In genomic region chr6:139708342-139709199, GRCh38 we compare ENCODE assay signal across 9 cellular contexts.
DNase-seq lines count a peak whose midpoint lies in the region; ATAC-seq and TF ChIP-seq lines count a peak whose summit lies in the region.
"Had no signal": no experiment of that assay in that cellular context is flagged by ENCODE, and none has a peak within 500 bp of the region (broad histone marks: within the 10 kb centered on the region; RNA-seq: fewer than 3 reads in every experiment).

No MANE protein-coding gene starts in this region.

- DNase-seq in Right ventricle myocardium superior (no peak), right atrium auricular region (ENCODE audit: low spot score) (no peak), astrocyte of the spinal cord (ENCODE audit: low read depth, low spot score) (peak; percentile 82), left kidney (ENCODE audit: low read depth, low spot score) (peak; percentile 87), NCI-H526 (lab: John Stamatoyannopoulos, UW) (no peak), NCI-H345 (lab: John Stamatoyannopoulos, UW) (no peak)
- no peak for DNase-seq in stimulated activated naive CD8-positive, alpha-beta T cell treated with anti-CD3 and anti-CD28 coated beads, Interleukin-15, Interleukin-2, amounts not matched to agents 100 U/mL and 50 U/mL, for 24 hours
- DNase-seq: T-helper 9 cell had no signal

- H3K4me3 ChIP-seq in right atrium auricular region: no peak overlapping the region
- H3K4me3 ChIP-seq in astrocyte of the spinal cord (ENCODE audit: low read depth, low read length): no peak overlapping the region
- no peak overlapping the region for H3K4me3 ChIP-seq in urinary bladder (ENCODE audit: low read depth, low read length)

- H3K36me3 ChIP-seq in right atrium auricular region (no peaks in the 10 kb centered on the region), urinary bladder (ENCODE audit: insufficient read depth) (no peaks in the 10 kb centered on the region)

- H3K27ac ChIP-seq in right atrium auricular region (peak overlapping the region in 1 of 2 donors; percentile 46), urinary bladder (ENCODE audit: low read depth) (peak overlapping the region; percentile 41)

- in situ Hi-C loops in astrocyte of the spinal cord (cut with HindIII; ENCODE audit: low sequenced_read_pairs): no loop called here

- ATAC-seq in Right ventricle myocardium superior (ENCODE audit: poor library complexity): peak; percentile 63
- ATAC-seq in stimulated activated naive CD8-positive, alpha-beta T cell treated with anti-CD3 and anti-CD28 coated beads, Interleukin-15, Interleukin-2, amounts not matched to agents 100 U/mL and 50 U/mL, for 24 hours: no peak

- intact Hi-C loops in Right ventricle myocardium superior (cut with DNase I): no loop called here

- H3K4me1 ChIP-seq in right atrium auricular region (peaks cover 0 to 11% of the 10 kb centered on the region in 2 donors), urinary bladder (ENCODE audit: insufficient read depth) (no peaks in the 10 kb centered on the region)

- no peaks in the 10 kb centered on the region for H3K27me3 ChIP-seq in right atrium auricular region

- H3K9me3 ChIP-seq in right atrium auricular region: no peaks in the 10 kb centered on the region

- TF ChIP-seq CTCF in right atrium auricular region (IDR thresholded peaks at IDR 0.05): no peak
- no peak for TF ChIP-seq CTCF in astrocyte of the spinal cord (IDR thresholded peaks at IDR 0.05; ENCODE audit: low read depth, low read length)

- WGBS in urinary bladder: 15% methylated on average over 6 of the region's 6 CpGs

Comparison
In these comparisons a context has a peak if more than half of its experiments do, and no peak if none do; other contexts are left out.
1. DNase-seq: peak in astrocyte of the spinal cord (single experiment) and left kidney (single experiment); none in Right ventricle myocardium superior (single experiment), right atrium auricular region (single experiment), stimulated activated naive CD8-positive, alpha-beta T cell treated with anti-CD3 and anti-CD28 coated beads, Interleukin-15, Interleukin-2, amounts not matched to agents 100 U/mL and 50 U/mL, for 24 hours (single experiment), NCI-H526 (0 of 2) and NCI-H345 (single experiment).